Comparison of ENCODE assay signal across 8 cellular contexts in the genomic region with DNA sequence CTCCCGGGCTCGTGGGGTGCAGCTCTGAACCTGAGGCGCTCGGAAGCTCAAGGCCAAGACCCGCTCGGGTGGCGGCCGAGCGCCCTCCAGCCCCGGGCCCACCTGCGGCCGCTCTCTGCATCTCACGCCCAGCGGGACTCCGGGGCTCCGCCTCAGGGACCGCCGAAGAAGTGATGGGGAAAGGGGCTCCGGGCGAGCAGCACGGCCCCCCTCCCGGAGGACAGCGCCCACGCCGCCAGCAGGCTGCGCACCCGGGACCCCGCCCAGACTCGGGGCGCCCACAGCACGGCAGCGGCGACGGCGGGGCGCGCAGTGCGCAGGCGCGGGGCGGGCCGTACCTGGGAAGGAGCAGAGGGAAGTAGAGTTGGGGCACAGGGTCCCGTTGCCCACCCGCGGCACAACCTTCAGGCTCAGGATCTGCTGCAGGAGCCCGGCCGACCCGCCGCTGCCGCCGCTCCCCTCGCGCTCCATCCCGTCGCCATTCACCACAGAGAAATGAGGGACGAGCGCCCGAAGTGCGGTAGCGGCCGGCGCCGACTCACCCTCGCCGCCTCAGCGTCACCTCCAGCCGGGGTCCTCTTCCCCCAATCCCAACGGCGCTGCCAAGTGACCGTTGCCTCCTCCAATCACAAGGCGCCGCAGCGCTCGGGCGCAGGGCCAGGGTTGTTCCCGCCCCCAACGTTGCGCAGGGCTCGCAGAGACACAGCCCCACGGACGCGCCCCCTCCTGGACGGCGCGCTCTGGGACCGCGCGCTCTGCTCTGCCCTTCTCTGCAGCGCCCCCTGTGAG. TPM values are rescaled to one million over a fixed set of nuclear protein-coding genes. Genes with fewer than 3 reads are reported as not detected.
A peak's percentile ranks its signal among the peaks of the same experiment; 100 is the strongest.
DNase-seq lines count a peak whose midpoint lies in the region; FAIRE-seq and TF ChIP-seq lines count a peak whose summit lies in the region.

A gene with protein sequence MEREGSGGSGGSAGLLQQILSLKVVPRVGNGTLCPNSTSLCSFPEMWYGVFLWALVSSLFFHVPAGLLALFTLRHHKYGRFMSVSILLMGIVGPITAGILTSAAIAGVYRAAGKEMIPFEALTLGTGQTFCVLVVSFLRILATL (minus strand): TSS at position 560 of the 789 bp plus-strand sequence. CDS start 89 bp downstream, at position 471.

- intact Hi-C loops in activated naive CD4-positive, alpha-beta T cell treated with anti-CD3 and anti-CD28 coated beads for 36 hours (cut with micrococcal nuclease): loop anchor here (1.0 to 5.0 kb wide), 15 partner anchors 31 to 1726 kb away; partner anchors contain the start of genes ADAT1, CFDP1, KARS1 and MLKL

- CTCF ChIA-PET in GM10248 (lab: Yijun Ruan, JAX): interaction anchor here (0.7 to 15.7 kb wide), 46 partner anchors 8 to 602 kb away, joined by 3 to 258 read pairs (median 4); partner anchors contain the start of genes CFDP1, CHST6, GABARAPL2 and TMEM231
- CTCF ChIA-PET in activated naive CD4-positive, alpha-beta T cell treated with anti-CD3 and anti-CD28 coated beads for 36 hours (lab: Charles Lee): interaction anchor here (0.7 to 2.0 kb wide), 26 partner anchors 8 to 357 kb away, joined by 3 to 13 read pairs (median 4); partner anchors contain the start of genes CFDP1, GABARAPL2, KARS1 and TERF2IP

- H3K36me3 Mint-ChIP-seq in HFFc6 (ENCODE audit: low read depth): peaks cover 6% of the 10 kb centered on the region
- H3K36me3 Mint-ChIP-seq in activated naive CD4-positive, alpha-beta T cell treated with anti-CD3 and anti-CD28 coated beads for 36 hours (ENCODE audit: low read depth): peaks cover 4% of the 10 kb centered on the region

- peaks cover 44% of the 10 kb centered on the region for H3K4me1 Mint-ChIP-seq in HFFc6 (ENCODE audit: low read depth)
- H3K4me1 Mint-ChIP-seq in activated naive CD4-positive, alpha-beta T cell treated with anti-CD3 and anti-CD28 coated beads for 36 hours (ENCODE audit: low read depth): peaks cover 43% of the 10 kb centered on the region

- no peaks in the 10 kb centered on the region for H3K27me3 ChIP-seq in neutrophil

- TF ChIP-seq CTCF in GM10248 (IDR thresholded peaks at IDR 0.05; ENCODE audit: control extremely low read depth, extremely low read depth, low read depth, missing control alignments) (peak; percentile 100), HFFc6 (IDR thresholded peaks at IDR 0.05) (peak; percentile 100), neutrophil (IDR thresholded peaks at IDR 0.05) (peak; percentile 100)

- H3K9me3 ChIP-seq in neutrophil: no peaks in the 10 kb centered on the region

- H3K4me3 Mint-ChIP-seq in HFFc6: peak within 1 kb of the TSS; percentile 98
- H3K4me3 Mint-ChIP-seq in activated naive CD4-positive, alpha-beta T cell treated with anti-CD3 and anti-CD28 coated beads for 36 hours: peak within 1 kb of the TSS; percentile 87

- DNase-seq in GM10248 (ENCODE audit: extremely low spot score): peak; percentile 97
- peak; percentile 99 for DNase-seq in HFFc6
- DNase-seq in NAMALWA (ENCODE audit: low spot score): peak; percentile 98
- peak; percentile 99 for DNase-seq in SK-N-DZ (ENCODE audit: low spot score)
- peak; percentile 99 for DNase-seq in activated naive CD4-positive, alpha-beta T cell treated with anti-CD3 and anti-CD28 coated beads for 36 hours
- peak; percentile 94 to 96 for DNase-seq in frontal cortex (ENCODE audit: low spot score in 2 of 2)
- peak; percentile 89 to 100 (median 98) for DNase-seq in substantia nigra (lab: John Stamatoyannopoulos, UW)

- POLR2A ChIA-PET in GM10248 (lab: Yijun Ruan, JAX): interaction anchor here (0.6 kb wide), 1 partner anchor 101 kb away, joined by 3 read pairs; the partner anchor contains the start of gene GABARAPL2

- no peak for FAIRE-seq in frontal cortex (lab: Jason Lieb, UNC)

- peaks cover 12 to 16% of the 10 kb centered on the region in 2 experiments for H3K4me1 ChIP-seq in neutrophil (ENCODE audit: control insufficient read depth in 1 of 2, insufficient read depth in 1 of 2, low read depth in 1 of 2, low read length in 1 of 2)

- H3K9me3 Mint-ChIP-seq in HFFc6: no peaks in the 10 kb centered on the region
- no peaks in the 10 kb centered on the region for H3K9me3 Mint-ChIP-seq in activated naive CD4-positive, alpha-beta T cell treated with anti-CD3 and anti-CD28 coated beads for 36 hours

- H3K27ac Mint-ChIP-seq in HFFc6: peak within 1 kb of the TSS; percentile 88
- H3K27ac Mint-ChIP-seq in activated naive CD4-positive, alpha-beta T cell treated with anti-CD3 and anti-CD28 coated beads for 36 hours: peak within 1 kb of the TSS; percentile 88

- H3K27ac ChIP-seq in neutrophil: peak within 1 kb of the TSS; percentile 97
- peak within 1 kb of the TSS; percentile 90 for H3K27ac ChIP-seq in substantia nigra (ENCODE audit: low read depth, low read length, poor library complexity, severe bottlenecking)

- H3K4me3 ChIP-seq in neutrophil (ENCODE audit: low read depth in 1 of 2, low read length in 1 of 2): peak within 1 kb of the TSS; percentile 86 to 92

- H3K36me3 ChIP-seq in neutrophil: no peaks in the 10 kb centered on the region

- peaks cover 6% of the 10 kb centered on the region for H3K27me3 Mint-ChIP-seq in HFFc6 (ENCODE audit: insufficient read depth)
- no peaks in the 10 kb centered on the region for H3K27me3 Mint-ChIP-seq in activated naive CD4-positive, alpha-beta T cell treated with anti-CD3 and anti-CD28 coated beads for 36 hours (ENCODE audit: low read depth)

RNA-seq across cellular contexts. Expression of the gene that starts here (rescaled TPM):
- total RNA-seq in HFFc6 (2021; fragmentation: NEBNext Ultra II Directional; extraction: Animal tissue kit (Norgen Biotek cat#: 25700)): 10 to 100 TPM in 4 of 6 experiments, 1 to 10 TPM in 2; 8.2 to 11.7 (median 10.6) TPM
- polyA plus RNA-seq in SK-N-DZ (2014; cell fraction: cytosol; rRNA removed): 43.6 and 52.0 TPM in 2 replicates
- 19.9 and 25.5 TPM in 2 replicates for polyA plus RNA-seq in SK-N-DZ (2014; cell fraction: nucleus; rRNA removed)
- total RNA-seq in activated naive CD4-positive, alpha-beta T cell treated with anti-CD3 and anti-CD28 coated beads for 36 hours: 10 to 100 TPM; 18.8 to 19.0 TPM
- 26.1 TPM for total RNA-seq in frontal cortex

Comparison
In these comparisons a context has a peak if more than half of its experiments do, and no peak if none do; other contexts are left out.
1. Peak in every context shown above with its lines: DNase-seq, H3K4me3 ChIP-seq and H3K27ac ChIP-seq.